Comparison of ENCODE assay signal across 17 cellular contexts in the genomic region with DNA sequence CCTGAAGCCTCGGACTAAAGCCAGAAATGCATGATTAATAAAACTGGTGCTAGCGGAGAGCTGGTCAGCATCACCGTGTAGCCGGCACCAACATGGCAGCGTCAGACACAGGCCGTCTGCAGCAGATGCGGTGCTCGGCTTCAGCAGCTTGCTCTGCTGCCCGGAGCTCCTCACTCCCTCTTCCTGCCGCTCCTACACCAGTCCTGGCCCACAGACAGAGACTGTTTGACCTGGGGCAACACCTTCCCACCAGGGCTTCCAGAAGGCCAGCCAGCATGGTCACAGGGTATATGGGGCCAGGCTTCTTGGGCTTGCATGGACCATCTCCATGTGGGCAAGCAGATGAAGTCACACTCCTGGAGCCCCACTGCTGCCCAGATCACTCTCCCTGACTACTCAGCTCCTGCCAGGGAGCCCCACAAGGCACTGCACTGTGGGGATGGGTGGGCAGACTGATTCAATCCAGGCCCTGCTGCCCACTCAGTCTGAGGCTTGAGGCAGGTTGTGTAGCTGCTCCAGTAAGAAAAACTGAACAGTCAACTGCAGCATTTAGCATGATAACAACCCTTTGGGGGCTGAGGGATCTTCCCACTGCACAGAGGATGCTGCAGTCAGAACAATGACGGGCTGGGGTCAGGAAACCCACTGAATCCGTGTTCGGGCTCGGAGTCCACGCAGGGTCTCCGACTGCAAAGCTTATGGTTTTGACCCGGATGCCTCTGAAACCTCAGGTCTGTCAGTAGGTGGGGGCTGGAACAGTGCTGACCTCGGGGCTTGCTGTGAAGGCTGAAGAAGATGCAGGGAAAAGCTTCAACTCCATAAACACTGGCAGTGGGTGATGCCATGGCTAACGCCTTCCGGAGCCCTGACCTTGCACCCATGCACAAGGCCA. TPM values are rescaled to one million over a fixed set of nuclear protein-coding genes. Genes with fewer than 3 reads are reported as not detected.
DNase-seq lines count a peak whose midpoint lies in the region; ATAC-seq and TF ChIP-seq lines count a peak whose summit lies in the region.
"Had no signal": no experiment of that assay in that cellular context is flagged by ENCODE, and none has a peak within 500 bp of the region (broad histone marks: within the 10 kb centered on the region; RNA-seq: fewer than 3 reads in every experiment).

No MANE protein-coding gene starts in this region.

- DNase-seq in Right ventricle myocardium superior (peak; percentile 31), heart right ventricle (no peak), BE2C (peak; percentile 6), chondrocyte (ENCODE audit: low spot score) (peak; percentile 70), neuronal stem cell (ENCODE audit: low spot score) (no peak), T-cell (no peak), NCI-H187 treated with DMSO at 0.1 percent for 48 hours (lab: John Stamatoyannopoulos, UW) (no peak)
- DNase-seq: 8988T; Caco-2; CD4-positive, CD25-positive, alpha-beta regulatory T cell; CD8-positive, alpha-beta T cell; DMS153; DND-41; GM23248; HCEC 1CT had no signal

- no peak overlapping the region for H3K14ac ChIP-seq in neuronal stem cell (ENCODE audit: low read length)

- H3K36me3 Mint-ChIP-seq in chondrocyte (ENCODE audit: low read depth) (no peaks in the 10 kb centered on the region), T-cell (no peaks in the 10 kb centered on the region)
- H3K36me3 Mint-ChIP-seq: CD4-positive, CD25-positive, alpha-beta regulatory T cell; CD8-positive, alpha-beta T cell had no signal

- no peak overlapping the region for H2BK5ac ChIP-seq in neuronal stem cell (ENCODE audit: low read length)

- 88% methylated on average over 20 of the region's 20 CpGs for WGBS in heart right ventricle, 2 donors
- WGBS in neuronal stem cell (ENCODE audit: extremely low coverage in 2 of 2, insufficient read length in 2 of 2, insufficient replicate concordance in 1 of 2), 2 donors = no CpG with 5 or more reads among the region's 20 CpGs

- H3K9ac ChIP-seq in neuronal stem cell (ENCODE audit: low read depth, low read length, poor library complexity) = peak overlapping the region; percentile 38
- H3K9ac ChIP-seq: BLaER1, GM23248 had no signal

- H3K9me3 Mint-ChIP-seq in chondrocyte (ENCODE audit: low read depth) (no peaks in the 10 kb centered on the region), T-cell (no peaks in the 10 kb centered on the region)
- H3K9me3 Mint-ChIP-seq: CD4-positive, CD25-positive, alpha-beta regulatory T cell; CD8-positive, alpha-beta T cell had no signal

- H2AFZ ChIP-seq in neuronal stem cell (ENCODE audit: low read length) = no peak overlapping the region
- H2AFZ ChIP-seq: GM23248 had no signal

- H3K4me2 ChIP-seq in neuronal stem cell (ENCODE audit: insufficient read depth, low read length, poor library complexity, severe bottlenecking) = no peak overlapping the region
- H3K4me2 ChIP-seq: BLaER1 had no signal

- H3K27me3 Mint-ChIP-seq in chondrocyte (ENCODE audit: low read depth) (no peaks in the 10 kb centered on the region), T-cell (no peaks in the 10 kb centered on the region)
- H3K27me3 Mint-ChIP-seq: CD4-positive, CD25-positive, alpha-beta regulatory T cell had no signal

- H3K4me1 Mint-ChIP-seq in chondrocyte (ENCODE audit: low read depth) = peaks cover 4% of the 10 kb centered on the region
- peaks cover 7 to 10% (median 8%) of the 10 kb centered on the region in 3 donors for H3K4me1 Mint-ChIP-seq in T-cell

- no peak overlapping the region for H2AK5ac ChIP-seq in neuronal stem cell (ENCODE audit: low read depth, low read length)

- ATAC-seq in Right ventricle myocardium superior (ENCODE audit: poor library complexity) (no peak), heart right ventricle (no peak), T-cell (replicated peaks in 1 of 4) (no peak)
- ATAC-seq: CD8-positive, alpha-beta T cell had no signal

- H3K4me1 ChIP-seq in heart right ventricle (peaks cover 0 to 8% (median 0%) of the 10 kb centered on the region in 9 donors), BE2C (peaks cover 23% of the 10 kb centered on the region), neuronal stem cell (ENCODE audit: control insufficient read depth in 2 of 2, insufficient read depth in 1 of 2, low read depth in 1 of 2, low read length in 2 of 2) (peaks cover 2 to 5% of the 10 kb centered on the region in 2 donors)
- H3K4me1 ChIP-seq: BLaER1 had no signal

- H3K4ac ChIP-seq in neuronal stem cell (ENCODE audit: low read length) = no peak overlapping the region

- H3K27ac ChIP-seq in heart right ventricle (no peak overlapping the region), neuronal stem cell (replicated peaks; ENCODE audit: low read length) (no peak overlapping the region)
- H3K27ac ChIP-seq: BLaER1, C4-2B, GM23248 had no signal

- H2BK15ac ChIP-seq in neuronal stem cell (ENCODE audit: low read length) = no peak overlapping the region

- H3K79me1 ChIP-seq in neuronal stem cell (ENCODE audit: low read depth, low read length) = no peaks in the 10 kb centered on the region

- TF ChIP-seq CTCF in heart right ventricle (IDR thresholded peaks at IDR 0.05) = no peak
- TF ChIP-seq CTCF in BE2C (IDR thresholded peaks at IDR 0.05; ENCODE audit: low read depth, low read length) = no peak
- no peak for TF ChIP-seq CTCF in chondrocyte (IDR thresholded peaks at IDR 0.05)

- H3K9me3 ChIP-seq in heart right ventricle = no peaks in the 10 kb centered on the region
- no peaks in the 10 kb centered on the region for H3K9me3 ChIP-seq in BE2C
- H3K9me3 ChIP-seq in neuronal stem cell (replicated peaks in 1 of 2; ENCODE audit: control insufficient read depth in 2 of 2, insufficient read depth in 1 of 2, low read depth in 1 of 2, low read length in 2 of 2) = no peaks in the 10 kb centered on the region
- H3K9me3 ChIP-seq: BLaER1, Caco-2 had no signal

- H2BK120ac ChIP-seq in neuronal stem cell (ENCODE audit: low read depth, low read length) = no peak overlapping the region

- H2BK12ac ChIP-seq in neuronal stem cell (ENCODE audit: low read length) = no peak overlapping the region

- H3K23ac ChIP-seq in neuronal stem cell (ENCODE audit: low read depth, low read length, poor library complexity) = no peak overlapping the region

- CTCF ChIA-PET in T-cell (lab: Charles Lee) = interaction anchor here in 1 of 2 donors (1.0 kb wide), 1 partner anchor 10 kb away, joined by 3 read pairs; no protein-coding TSS in a partner anchor

- POLR2A ChIA-PET in T-cell (lab: Charles Lee) = no interaction called here

- H3K18ac ChIP-seq in neuronal stem cell (ENCODE audit: low read length) = no peak overlapping the region

- intact Hi-C loops in Right ventricle myocardium superior (cut with DNase I) (loop anchor here (5.0 kb wide), 1 partner anchor 343 kb away; no protein-coding TSS in a partner anchor), heart right ventricle (cut with DNase I) (loop anchor here in 2 of 10 donors (5.0 kb wide), 1 partner anchor 353 kb away; no protein-coding TSS in a partner anchor)

- H3K27ac Mint-ChIP-seq in chondrocyte (ENCODE audit: unreplicated experiment) (no peak overlapping the region), T-cell (no peak overlapping the region)
- H3K27ac Mint-ChIP-seq: CD4-positive, CD25-positive, alpha-beta regulatory T cell; CD8-positive, alpha-beta T cell had no signal

- H3K4me3 Mint-ChIP-seq in chondrocyte (ENCODE audit: unreplicated experiment) (no peak overlapping the region), T-cell (no peak overlapping the region)
- H3K4me3 Mint-ChIP-seq: CD4-positive, CD25-positive, alpha-beta regulatory T cell; CD8-positive, alpha-beta T cell had no signal

- no peak overlapping the region for H4K8ac ChIP-seq in neuronal stem cell (ENCODE audit: low read depth, low read length)

- no peaks in the 10 kb centered on the region for H3K27me3 ChIP-seq in heart right ventricle
- no peaks in the 10 kb centered on the region for H3K27me3 ChIP-seq in BE2C
- H3K27me3 ChIP-seq in neuronal stem cell (ENCODE audit: control insufficient read depth in 3 of 3, insufficient read depth in 3 of 3, low read depth in 1 of 3, low read length in 3 of 3) = no peaks in the 10 kb centered on the region
- H3K27me3 ChIP-seq: BLaER1 had no signal

- no peak overlapping the region for H3K4me3 ChIP-seq in heart right ventricle
- H3K4me3 ChIP-seq in BE2C (ENCODE audit: low read depth, low read length) = no peak overlapping the region
- H3K4me3 ChIP-seq in neuronal stem cell (ENCODE audit: low read length in 2 of 2) = no peak overlapping the region
- H3K4me3 ChIP-seq: BLaER1, GM23248 had no signal

- H4K91ac ChIP-seq in neuronal stem cell (ENCODE audit: low read depth, low read length, poor library complexity) = no peak overlapping the region

- H3K36me3 ChIP-seq in heart right ventricle (no peaks in the 10 kb centered on the region), BE2C (no peaks in the 10 kb centered on the region), neuronal stem cell (replicated peaks in 1 of 2; ENCODE audit: control insufficient read depth in 2 of 2, insufficient read depth in 2 of 2, low read length in 2 of 2) (no peaks in the 10 kb centered on the region)
- H3K36me3 ChIP-seq: BLaER1 had no signal

RNA-seq across cellular contexts. Expression of a gene that starts 45.6 kb away (rescaled TPM):
- total RNA-seq in Right ventricle myocardium superior = 16.1 TPM
- total RNA-seq in heart right ventricle = 10 to 100 TPM; 10.4 to 19.4 (median 13.4) TPM
- polyA plus RNA-seq in heart right ventricle = 10 to 100 TPM; 15.0 to 22.2 TPM
- polyA plus RNA-seq in BE2C (2012; ENCODE audit: insufficient read depth, insufficient read length, low read depth) = 93.6 TPM
- total RNA-seq in chondrocyte = 16.3 to 54.4 TPM (median 50.2 TPM) in 3 replicates
- polyA plus RNA-seq in neuronal stem cell (2013, experiment 1 of 2) = 23.4 TPM
- 23.1 TPM for polyA plus RNA-seq in neuronal stem cell (2013, experiment 2 of 2)
- 10 to 100 TPM; 15.9 to 27.1 (median 25.1) TPM for total RNA-seq in T-cell

Comparison
In these comparisons a context has a peak if more than half of its experiments do, and no peak if none do; other contexts are left out.
1. DNase-seq: peak in Right ventricle myocardium superior (single experiment), BE2C (single experiment) and chondrocyte (single experiment); none in heart right ventricle (0 of 2), neuronal stem cell (single experiment), T-cell (0 of 34) and NCI-H187 treated with DMSO at 0.1 percent for 48 hours (single experiment).